In genomic region chr1:172855841-172856382, GRCh38 we compare ENCODE assay signal across 32 cellular contexts.
"Had no signal": no experiment of that assay in that cellular context is flagged by ENCODE, and none has a peak within 500 bp of the region (broad histone marks: within the 10 kb centered on the region; RNA-seq: fewer than 3 reads in every experiment).

No MANE protein-coding gene starts in this region.

- H3K4me2 ChIP-seq: PC-9 had no signal

- H3K4me1 ChIP-seq: adrenal gland, body of pancreas, breast epithelium, SJCRH30 had no signal

- DNase-seq: activated CD4-positive, alpha-beta memory T cell treated with anti-CD3 and anti-CD28 coated beads for 36 hours; activated CD4-positive, alpha-beta T cell treated with anti-CD3 and anti-CD28 coated beads for 4 hours; activated CD4-positive, alpha-beta T cell treated with anti-CD3 and anti-CD28 coated beads, Interleukin-2, amount 50 U/mL, for 1 hour; activated CD8-positive, alpha-beta memory T cell treated with anti-CD3 and anti-CD28 coated beads, Interleukin-2, amount 50 U/mL, for 4 hours; activated gamma-delta T cell treated with Interleukin-2 at 50 U/mL for 16 hours; activated naive CD4-positive, alpha-beta T cell treated with anti-CD3 and anti-CD28 coated beads for 36 hours; activated T-cell treated with anti-CD3 and anti-CD28 coated beads for 4 hours; activated T-cell treated with anti-CD3 and anti-CD28 coated beads, Interleukin-2, amount 50 U/mL, for 4 hours; adrenal gland; body of pancreas; caudate nucleus; cerebellar nuclear complex; Kasumi-1; MM.1S; MV-4-11; NCI-H1092; NCI-H1436 treated with DMSO at 0.1 percent for 48 hours; NCI-H1694 treated with DMSO at 0.1 percent for 48 hours; NCI-H2029; NCI-H345; NCI-H524 treated with DMSO at 0.1 percent for 48 hours; PC-9; SHP77; SJCRH30 had no signal

- H3K9me3 Mint-ChIP-seq: activated CD4-positive, alpha-beta memory T cell treated with anti-CD3 and anti-CD28 coated beads for 36 hours; activated T-cell treated with anti-CD3 and anti-CD28 coated beads, Interleukin-2, amount 50 U/mL, for 4 hours; T-helper 2 cell treated with Interferon-gamma antibody and Interleukin-4, amounts not matched to agents 5 μg/mL and 100 μg/mL, for 36 hours had no signal

- H2AFZ ChIP-seq: PC-9 had no signal

- H3K27ac ChIP-seq: adrenal gland, body of pancreas, breast epithelium, PC-9, RWPE1, SJCRH30, SK-N-MC had no signal

- H3K4me3 ChIP-seq: adrenal gland, body of pancreas, breast epithelium, PC-9, SJCRH30, SK-N-MC had no signal

- H3K27me3 ChIP-seq: adrenal gland, body of pancreas, breast epithelium, SJCRH30 had no signal

- H3K36me3 ChIP-seq: adrenal gland, breast epithelium, SJCRH30 had no signal

- H3K27ac Mint-ChIP-seq: activated CD4-positive, alpha-beta memory T cell treated with anti-CD3 and anti-CD28 coated beads for 36 hours; activated naive CD4-positive, alpha-beta T cell treated with anti-CD3 and anti-CD28 coated beads for 36 hours; activated naive CD4-positive, alpha-beta T cell treated with anti-CD3 and anti-CD28 coated beads, Interleukin-2, amount 50 U/mL, for 72 hours; activated T-helper 1 cell treated with anti-CD3 and anti-CD28 coated beads, Interleukin-12 subunit alpha, Interleukin-12 subunit beta, Interleukin-2, Interleukin-4 antibody, amounts not matched to agents 30 ng/mL and 10 ng/mL and 1 ng/mL, durations not matched to agents 14 hours and 24 hours and 36 hours; T-helper 1 cell treated with Interleukin-12 subunit alpha and Interleukin-12 subunit beta and Interleukin-4 antibody, amounts not matched to agents 30 μg/mL and 1 μg/mL, for 36 hours; T-helper 2 cell treated with Interferon-gamma antibody and Interleukin-4, amounts not matched to agents 5 μg/mL and 100 μg/mL, for 36 hours had no signal

- H3K4me3 Mint-ChIP-seq: activated CD4-positive, alpha-beta memory T cell treated with anti-CD3 and anti-CD28 coated beads for 36 hours; activated naive CD4-positive, alpha-beta T cell treated with anti-CD3 and anti-CD28 coated beads for 36 hours; activated T-cell treated with anti-CD3 and anti-CD28 coated beads, Interleukin-2, amount 50 U/mL, for 4 hours; activated T-helper 1 cell treated with anti-CD3 and anti-CD28 coated beads, Interleukin-12 subunit alpha, Interleukin-12 subunit beta, Interleukin-2, Interleukin-4 antibody, amounts not matched to agents 30 ng/mL and 10 ng/mL and 1 ng/mL, durations not matched to agents 14 hours and 24 hours and 36 hours; T-helper 1 cell treated with Interleukin-12 subunit alpha and Interleukin-12 subunit beta and Interleukin-4 antibody, amounts not matched to agents 30 μg/mL and 1 μg/mL, for 36 hours; T-helper 2 cell treated with Interferon-gamma antibody and Interleukin-4, amounts not matched to agents 5 μg/mL and 100 μg/mL, for 36 hours had no signal

- H3K9me3 ChIP-seq: adrenal gland, body of pancreas, SJCRH30 had no signal

- ATAC-seq: activated CD4-positive, CD25-positive, alpha-beta regulatory T cell treated with anti-CD3 and anti-CD28 coated beads, Interleukin-2, amount 50 U/mL, for 24 hours; activated naive CD4-positive, alpha-beta T cell treated with anti-CD3 and anti-CD28 coated beads, Interleukin-2, amount 50 U/mL, for 72 hours; activated T-cell treated with anti-CD3 and anti-CD28 coated beads, Interleukin-2, amount 50 U/mL, for 4 hours; body of pancreas had no signal
